1 cellular context compared by ENCODE assay signal in genomic region chr1:193325771-193326170, GRCh38.
TF ChIP-seq lines count a peak whose summit lies in the region.

No MANE protein-coding gene starts in this region.

TF ChIP-seq in WTC11, 78 proteins besides CTCF, POLR2A, EP300 and RAD21 (continued from another document):
- TF ChIP-seq PREB (CRISPR knock-in tag; IDR thresholded peaks at IDR 0.05; ENCODE audit: borderline replicate concordance) (no peak), ZNF671 (CRISPR knock-in tag; IDR thresholded peaks at IDR 0.05) (no peak)
